In genomic region chr15:43515731-43516130, GRCh38 we compare ENCODE assay signal across 1 cellular context.
TF ChIP-seq lines count a peak whose summit lies in the region.

No MANE protein-coding gene starts in this region.

TF ChIP-seq in SK-N-SH, 30 proteins besides CTCF, POLR2A, EP300 and RAD21 (continued from another document):
- TF ChIP-seq, protein P1, sequence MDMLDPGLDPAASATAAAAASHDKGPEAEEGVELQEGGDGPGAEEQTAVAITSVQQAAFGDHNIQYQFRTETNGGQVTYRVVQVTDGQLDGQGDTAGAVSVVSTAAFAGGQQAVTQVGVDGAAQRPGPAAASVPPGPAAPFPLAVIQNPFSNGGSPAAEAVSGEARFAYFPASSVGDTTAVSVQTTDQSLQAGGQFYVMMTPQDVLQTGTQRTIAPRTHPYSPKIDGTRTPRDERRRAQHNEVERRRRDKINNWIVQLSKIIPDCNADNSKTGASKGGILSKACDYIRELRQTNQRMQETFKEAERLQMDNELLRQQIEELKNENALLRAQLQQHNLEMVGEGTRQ (IDR thresholded peaks at IDR 0.05; ENCODE audit: borderline replicate concordance, low read depth, low read length): no peak
- TF ChIP-seq RXRA (IDR thresholded peaks at IDR 0.05; ENCODE audit: borderline replicate concordance, low read depth) (no peak), GABPA (IDR thresholded peaks at IDR 0.05; ENCODE audit: low read depth) (no peak), RFX5 (IDR thresholded peaks at IDR 0.05; ENCODE audit: low read length) (no peak), MEF2A (IDR thresholded peaks at IDR 0.05; ENCODE audit: borderline replicate concordance, low read depth) (no peak)
